Comparison of ENCODE assay signal across 8 cellular contexts in the genomic region with DNA sequence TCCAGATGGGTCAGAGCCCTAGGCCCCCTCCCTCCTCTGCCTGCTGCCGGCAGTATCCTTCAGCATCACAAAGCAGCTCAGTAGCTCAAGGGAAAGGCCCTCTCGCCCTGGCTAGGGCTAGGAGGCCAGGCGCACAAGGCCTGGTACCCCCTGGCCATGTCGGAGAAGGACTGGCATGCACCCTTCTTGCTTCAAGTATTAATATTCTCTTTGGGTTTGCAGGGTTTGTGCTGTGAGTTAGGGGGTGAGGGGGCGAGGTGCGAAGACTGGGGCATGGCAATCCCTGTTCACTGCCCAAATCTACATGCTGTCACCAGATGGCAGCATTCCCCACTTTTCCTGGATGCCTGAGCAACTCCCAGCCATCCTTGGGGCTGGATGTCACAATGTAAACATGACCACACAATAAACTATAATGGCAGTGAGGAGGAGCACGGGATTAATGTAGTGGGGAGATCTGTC.
DNase-seq lines count a peak whose midpoint lies in the region; ATAC-seq, FAIRE-seq and TF ChIP-seq lines count a peak whose summit lies in the region.

No MANE protein-coding gene starts in this region.

- no peak for TF ChIP-seq EP300 in transverse colon (IDR thresholded peaks at IDR 0.05; ENCODE audit: low read depth)

- TF ChIP-seq POLR2A in transverse colon (IDR thresholded peaks at IDR 0.05) = peak; percentile 11

- intact Hi-C loops in transverse colon (cut with DNase I; ENCODE audit: low total_unique reads) = loop anchor here (2.0 kb wide), 1 partner anchor 90 kb away; no protein-coding TSS in a partner anchor

- no peaks in the 10 kb centered on the region for H3K27me3 ChIP-seq in bronchial epithelial cell (ENCODE audit: control insufficient read depth, insufficient read depth, low read length)
- H3K27me3 ChIP-seq in transverse colon = no peaks in the 10 kb centered on the region

- TF ChIP-seq CTCF in bronchial epithelial cell (IDR thresholded peaks at IDR 0.05; ENCODE audit: insufficient read depth, low read length, severe bottlenecking) = peak; percentile 75
- peak; percentile 56 to 82 (median 62) for TF ChIP-seq CTCF in transverse colon (IDR thresholded peaks at IDR 0.05)

- H3K4me1 ChIP-seq in transverse colon = peaks cover 0 to 16% (median 10%) of the 10 kb centered on the region in 4 donors

- peak overlapping the region in 2 of 4 donors; percentile 16 to 62 for H3K27ac ChIP-seq in transverse colon

- H3K36me3 ChIP-seq in bronchial epithelial cell (ENCODE audit: control insufficient read depth, insufficient read depth, low read length) (peaks cover 18% of the 10 kb centered on the region), transverse colon (peaks cover 0 to 5% (median 0%) of the 10 kb centered on the region in 4 donors)

- H3K4me3 ChIP-seq in bronchial epithelial cell (ENCODE audit: low read depth, low read length) (no peak overlapping the region), transverse colon (no peak overlapping the region)

- WGBS in transverse colon (ENCODE audit: low coverage in 1 of 2), 2 donors = 56% methylated on average over 7 of the region's 7 CpGs; no CpG with 5 or more reads in 1 of the 2 donors

- ATAC-seq in HG03439 (IDR thresholded peaks at IDR 0.05; ENCODE audit: unreplicated experiment) = no peak

- peak; percentile 79 for FAIRE-seq in bronchial epithelial cell (lab: Jason Lieb, UNC)

- no peaks in the 10 kb centered on the region for H3K9me3 ChIP-seq in transverse colon

- peak; percentile 52 for DNase-seq in CD1c-positive myeloid dendritic cell (ENCODE audit: extremely low spot score)
- peak; percentile 26 for DNase-seq in GOT3 (lab: John Stamatoyannopoulos, UW)
- DNase-seq in NCI-H748 treated with DMSO at 0.1 percent for 48 hours (lab: John Stamatoyannopoulos, UW) = peak; percentile 58
- peak; percentile 60 for DNase-seq in bronchial epithelial cell (ENCODE audit: low read depth)
- peak; percentile 44 for DNase-seq in kidney glomerular epithelial cell (lab: John Stamatoyannopoulos, UW)
- DNase-seq in transverse colon = peak; percentile 70
- no peak for DNase-seq in activated CD4-positive, CD25-positive, alpha-beta regulatory T cell (lab: John Stamatoyannopoulos, UW)

- in situ Hi-C loops in transverse colon (cut with MboI; ENCODE audit: low pct_ligation_motif_present in 1 of 4, low pct_unique_long_range_greater_than_20kb in 1 of 4, low sequenced_read_pairs in 3 of 4) = loop anchor here in 2 of 4 donors (10.0 to 25.0 kb wide), 2 partner anchors 86 to 264 kb away; a partner anchor contains a TSS

Comparison
In these comparisons a context has a peak if more than half of its experiments do, and no peak if none do; other contexts are left out.
1. DNase-seq: peak in CD1c-positive myeloid dendritic cell (single experiment), GOT3 (single experiment), NCI-H748 treated with DMSO at 0.1 percent for 48 hours (single experiment), bronchial epithelial cell (single experiment), kidney glomerular epithelial cell (single experiment) and transverse colon (single experiment); none in activated CD4-positive, CD25-positive, alpha-beta regulatory T cell (0 of 4).